Comparison of ENCODE assay signal across 29 cellular contexts in the genomic region with DNA sequence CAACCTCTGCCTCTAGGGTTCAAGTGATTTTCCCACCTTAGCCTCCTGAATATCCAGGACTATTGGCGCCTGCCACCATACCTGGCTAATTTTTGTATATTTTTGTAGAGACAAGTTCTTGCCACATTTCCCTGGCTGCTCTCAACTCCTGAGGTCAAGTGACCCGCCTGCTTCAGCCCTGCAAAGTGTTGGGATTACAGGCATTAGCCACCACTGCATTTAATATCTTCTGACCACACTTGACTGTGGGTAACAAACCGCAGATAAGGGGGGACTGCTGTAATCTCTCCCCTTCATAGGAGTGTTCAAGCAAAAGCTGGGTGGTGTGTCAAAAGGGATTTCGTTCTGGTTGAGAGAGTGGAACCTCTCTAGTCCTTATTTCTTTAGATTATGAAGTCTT. TPM values are rescaled to one million over a fixed set of nuclear protein-coding genes. Genes with fewer than 3 reads are reported as not detected.
DNase-seq lines count a peak whose midpoint lies in the region; ATAC-seq, FAIRE-seq and TF ChIP-seq lines count a peak whose summit lies in the region.
"Had no signal": no experiment of that assay in that cellular context is flagged by ENCODE, and none has a peak within 500 bp of the region (broad histone marks: within the 10 kb centered on the region; RNA-seq: fewer than 3 reads in every experiment).

No MANE protein-coding gene starts in this region.

- TF ChIP-seq RAD21 in A549 (conservative IDR thresholded peaks at IDR 0.05 in 1 of 2, IDR thresholded peaks at IDR 0.05 in 1 of 2): no peak

- peaks cover 55% of the 10 kb centered on the region for H3K36me3 Mint-ChIP-seq in activated CD4-positive, alpha-beta memory T cell treated with anti-CD3 and anti-CD28 coated beads, Interleukin-2, amount 10 ng/mL, durations not matched to agents 7 days and 5 days (ENCODE audit: low read depth)

- CTCF ChIA-PET in A549 (lab: Yijun Ruan, JAX): interaction anchor here (4.1 kb wide), 1 partner anchor 76 kb away, joined by 24 read pairs; no protein-coding TSS in a partner anchor
- CTCF ChIA-PET in activated CD4-positive, alpha-beta memory T cell treated with anti-CD3 and anti-CD28 coated beads, Interleukin-2, amount 10 ng/mL, durations not matched to agents 7 days and 5 days (lab: Charles Lee): interaction anchor here (0.9 to 1.1 kb wide), 3 partner anchors 76 to 182 kb away, joined by 3 to 6 read pairs (median 4); no protein-coding TSS in a partner anchor

- H3K9me3 ChIP-seq in A549 (no peaks in the 10 kb centered on the region), SU-DHL-6 (ENCODE audit: insufficient read depth, low read length) (no peaks in the 10 kb centered on the region)
- H3K9me3 ChIP-seq: ascending aorta, ovary, suprapubic skin had no signal

- no peaks in the 10 kb centered on the region for H3K27me3 Mint-ChIP-seq in activated CD4-positive, alpha-beta memory T cell treated with anti-CD3 and anti-CD28 coated beads, Interleukin-2, amount 10 ng/mL, durations not matched to agents 7 days and 5 days
- H3K27me3 Mint-ChIP-seq: activated naive CD8-positive, alpha-beta T cell treated with anti-CD3 and anti-CD28 coated beads, Interleukin-2, amount 10 ng/mL, durations not matched to agents 7 days and 5 days had no signal

- H3F3A ChIP-seq in SU-DHL-6 (ENCODE audit: insufficient read depth): peaks cover 18% of the 10 kb centered on the region

- H3K27me3 ChIP-seq in SU-DHL-6 (ENCODE audit: low read length): no peaks in the 10 kb centered on the region
- H3K27me3 ChIP-seq: ascending aorta, ovary had no signal

- peaks cover 41% of the 10 kb centered on the region for H3K4me1 Mint-ChIP-seq in activated CD4-positive, alpha-beta memory T cell treated with anti-CD3 and anti-CD28 coated beads, Interleukin-2, amount 10 ng/mL, durations not matched to agents 7 days and 5 days

- 98% methylated on average over 4 of the region's 4 CpGs for WGBS in A549 (ENCODE audit: missing lambda C conversion rate)

- no peaks in the 10 kb centered on the region for H3K9me2 ChIP-seq in SU-DHL-6 (replicated peaks; ENCODE audit: insufficient read depth, low read length)

- POLR2A ChIA-PET in A549 (lab: Yijun Ruan, JAX): no interaction called here
- POLR2A ChIA-PET in activated CD4-positive, alpha-beta memory T cell treated with anti-CD3 and anti-CD28 coated beads, Interleukin-2, amount 10 ng/mL, durations not matched to agents 7 days and 5 days (lab: Charles Lee): no interaction called here

- no peak for TF ChIP-seq POLR2A in A549 (IDR thresholded peaks at IDR 0.05; ENCODE audit: low read length)
- no peak for TF ChIP-seq POLR2A in GM12891 (IDR thresholded peaks at IDR 0.05; ENCODE audit: low read depth, low read length)

- peaks cover 42% of the 10 kb centered on the region for H3K4me1 ChIP-seq in A549
- H3K4me1 ChIP-seq: ascending aorta, suprapubic skin had no signal

- no peaks in the 10 kb centered on the region for H3K9me3 Mint-ChIP-seq in activated CD4-positive, alpha-beta memory T cell treated with anti-CD3 and anti-CD28 coated beads, Interleukin-2, amount 10 ng/mL, durations not matched to agents 7 days and 5 days
- H3K9me3 Mint-ChIP-seq: activated naive CD8-positive, alpha-beta T cell treated with anti-CD3 and anti-CD28 coated beads, Interleukin-2, amount 10 ng/mL, durations not matched to agents 7 days and 5 days; neural crest cell had no signal

- no peaks in the 10 kb centered on the region for H4K20me1 ChIP-seq in SU-DHL-6 (ENCODE audit: low read depth, low read length)

- H3K4me3 ChIP-seq in A549 (no peak overlapping the region), SU-DHL-6 (ENCODE audit: insufficient read depth, low read length, poor library complexity, severe bottlenecking) (peak overlapping the region; percentile 35), fibroblast of villous mesenchyme (ENCODE audit: low read depth, low read length) (no peak overlapping the region)
- H3K4me3 ChIP-seq: ascending aorta, coronary artery, ovary, skin epidermis, suprapubic skin had no signal

- no peak overlapping the region for H3K4me3 Mint-ChIP-seq in activated CD4-positive, alpha-beta memory T cell treated with anti-CD3 and anti-CD28 coated beads, Interleukin-2, amount 10 ng/mL, durations not matched to agents 7 days and 5 days
- H3K4me3 Mint-ChIP-seq: neural crest cell had no signal

- H3K27ac ChIP-seq in A549: peak overlapping the region; percentile 28 to 31; a peak in 1 of 6 replicates
- peak overlapping the region; percentile 98 for H3K27ac ChIP-seq in SU-DHL-6 (ENCODE audit: low read depth, low read length)
- H3K27ac ChIP-seq: ascending aorta, coronary artery, ovary, skin epidermis, suprapubic skin had no signal

- no peak overlapping the region for H2AFZ ChIP-seq in SU-DHL-6 (ENCODE audit: low read depth, low read length, severe bottlenecking)

- no peak overlapping the region for H3K27ac Mint-ChIP-seq in activated CD4-positive, alpha-beta memory T cell treated with anti-CD3 and anti-CD28 coated beads, Interleukin-2, amount 10 ng/mL, durations not matched to agents 7 days and 5 days
- H3K27ac Mint-ChIP-seq: activated naive CD8-positive, alpha-beta T cell treated with anti-CD3 and anti-CD28 coated beads, Interleukin-2, amount 10 ng/mL, durations not matched to agents 7 days and 5 days had no signal

- H3K4me2 ChIP-seq in A549 (0 out of 3 replicates have a peak overlapping the region, but pooled peaks have one; percentile 19), SU-DHL-6 (ENCODE audit: low read depth, low read length, poor library complexity, severe bottlenecking) (peak overlapping the region; percentile 62)

- ATAC-seq in A549 (no peak), GM21723 (IDR thresholded peaks at IDR 0.05; ENCODE audit: unreplicated experiment) (no peak), GM21825 (IDR thresholded peaks at IDR 0.05; ENCODE audit: unreplicated experiment) (no peak), GM18858 (IDR thresholded peaks at IDR 0.05; ENCODE audit: unreplicated experiment) (no peak)
- ATAC-seq: left lobe of liver had no signal

- DNase-seq in A549 (ENCODE audit: low read depth in 1 of 2, low spot score in 1 of 2) (no peak), GM12891 (ENCODE audit: insufficient read length, low spot score) (no peak), fibroblast of villous mesenchyme (ENCODE audit: low read depth) (peak; percentile 32)
- DNase-seq in activated CD4-positive, alpha-beta memory T cell treated with anti-CD3 and anti-CD28 coated beads, Interleukin-2, amount 10 ng/mL, durations not matched to agents 7 days and 5 days: no peak
- DNase-seq: activated CD4-positive, alpha-beta T cell treated with anti-CD3 and anti-CD28 coated beads, Interleukin-2, amount 50 U/mL, for 1 hour; activated CD4-positive, CD25-positive, alpha-beta regulatory T cell; activated gamma-delta T cell treated with Interleukin-2 at 50 U/mL for 16 hours; activated naive CD8-positive, alpha-beta T cell treated with anti-CD3 and anti-CD28 coated beads, Interleukin-2, amount 10 ng/mL, durations not matched to agents 7 days and 5 days; AML-193; effector CD8-positive, alpha-beta T cell; glutamatergic neuron; mesendoderm; NCI-H1105 treated with DMSO at 0.1 percent for 48 hours; NCI-H1930; ovary; SHP77 treated with DMSO at 0.1 percent for 48 hours; stimulated activated naive CD4-positive, alpha-beta T cell treated with Interleukin-2 at 50 U/mL for 16 hours; SW 1271; T-helper 9 cell had no signal

- H3K9ac ChIP-seq in SU-DHL-6 (ENCODE audit: low read length): peak overlapping the region; percentile 34; the same call in 1 of the 2 replicates

- no peak for TF ChIP-seq CTCF in A549 (IDR thresholded peaks at IDR 0.05)
- TF ChIP-seq CTCF in SU-DHL-6 (IDR thresholded peaks at IDR 0.05; ENCODE audit: insufficient read depth, low read length, poor library complexity, severe bottlenecking): no peak
- TF ChIP-seq CTCF in fibroblast of villous mesenchyme (IDR thresholded peaks at IDR 0.05; ENCODE audit: insufficient read depth, low read depth, low read length): no peak

- peaks cover 12% of the 10 kb centered on the region; the same call in 1 of the 2 replicates for H3K79me2 ChIP-seq in SU-DHL-6 (ENCODE audit: insufficient read depth, low read length)

- TF ChIP-seq EP300 in A549 (IDR thresholded peaks at IDR 0.05): no peak

- no peak for FAIRE-seq in A549 (lab: Jason Lieb, UNC)
- FAIRE-seq in GM12891 (lab: Jason Lieb, UNC): peak; percentile 69

- H3K36me3 ChIP-seq in SU-DHL-6 (ENCODE audit: low read length): no peaks in the 10 kb centered on the region
- H3K36me3 ChIP-seq: ascending aorta, ovary, suprapubic skin had no signal

TF ChIP-seq in A549, 52 proteins besides CTCF, POLR2A, EP300 and RAD21 (continues in another document):
- TF ChIP-seq HOXA7 (CRISPR knock-in tag; IDR thresholded peaks at IDR 0.05): no peak
- no peak for TF ChIP-seq RARB (CRISPR knock-in tag; IDR thresholded peaks at IDR 0.05)
- no peak for TF ChIP-seq MYC (IDR thresholded peaks at IDR 0.05; ENCODE audit: borderline replicate concordance, low read length)
- TF ChIP-seq GATA3 (IDR thresholded peaks at IDR 0.05; ENCODE audit: borderline replicate concordance): no peak
- TF ChIP-seq NR3C1 (IDR thresholded peaks at IDR 0.05): no peak
- TF ChIP-seq HDAC2 (IDR thresholded peaks at IDR 0.05): no peak
- no peak for TF ChIP-seq CBX2 (IDR thresholded peaks at IDR 0.05; ENCODE audit: borderline replicate concordance, low read depth)

TF ChIP-seq in GM12891, 5 proteins besides CTCF, POLR2A, EP300 and RAD21:
- TF ChIP-seq TAF1 (IDR thresholded peaks at IDR 0.05; ENCODE audit: low read depth, low read length) (no peak), POLR2AphosphoS5 (IDR thresholded peaks at IDR 0.05; ENCODE audit: low read depth, low read length) (no peak), SPI1 (IDR thresholded peaks at IDR 0.05; ENCODE audit: low read depth, low read length) (no peak), PAX5 (IDR thresholded peaks at IDR 0.05; ENCODE audit: insufficient read depth, low read length, severe bottlenecking) (no peak), POU2F2 (IDR thresholded peaks at IDR 0.05; ENCODE audit: low read depth, low read length) (no peak)
TF ChIP-seq in GM12891: peak in this region for 0.

RNA-seq across cellular contexts. Expression of gene GRAMD1B, which starts 53.4 kb away (rescaled TPM):
- polyA plus RNA-seq in A549 (2011; rRNA removed): 108 and 113 TPM in 2 replicates
- polyA plus RNA-seq in A549 (2012; cell fraction: cytosol; rRNA removed): 39.1 and 47.4 TPM in 2 replicates
- polyA plus RNA-seq in A549 (2012; cell fraction: nucleus; rRNA removed): 93.2 and 96.9 TPM in 2 replicates
- 38.4 to 55.5 TPM (median 48.9 TPM) in 3 replicates for polyA plus RNA-seq in A549 (2017; fragmentation: RNase III; extraction: RNeasy Plus Mini Kit Qiagen cat#74134 plus additional on column Dnase treatment)
- 139 and 141 TPM in 2 replicates for polyA minus RNA-seq in A549 (2011; rRNA and poly(A)+ RNA removed)
- polyA plus RNA-seq in GM12891 (2012; ENCODE audit: low read depth, missing spikeins): 23.0 TPM
- total RNA-seq in fibroblast of villous mesenchyme: 3.9 and 6.0 TPM in 2 replicates
- total RNA-seq in activated CD4-positive, alpha-beta memory T cell treated with anti-CD3 and anti-CD28 coated beads, Interleukin-2, amount 10 ng/mL, durations not matched to agents 7 days and 5 days: 10 to 100 TPM; 91.6 to 91.8 TPM

Comparison
In these comparisons a context has a peak if more than half of its experiments do, and no peak if none do; other contexts are left out.
1. RNA of gene GRAMD1B, which starts 53.4 kb away (total RNA-seq): 91.6 to 91.8 TPM in activated CD4-positive, alpha-beta memory T cell treated with anti-CD3 and anti-CD28 coated beads, Interleukin-2, amount 10 ng/mL, durations not matched to agents 7 days and 5 days; 3.9 to 6.0 TPM in fibroblast of villous mesenchyme; every median in the first group is over 10 times any median in the second.